Comparison of ENCODE assay signal across 8 cellular contexts in the genomic region with DNA sequence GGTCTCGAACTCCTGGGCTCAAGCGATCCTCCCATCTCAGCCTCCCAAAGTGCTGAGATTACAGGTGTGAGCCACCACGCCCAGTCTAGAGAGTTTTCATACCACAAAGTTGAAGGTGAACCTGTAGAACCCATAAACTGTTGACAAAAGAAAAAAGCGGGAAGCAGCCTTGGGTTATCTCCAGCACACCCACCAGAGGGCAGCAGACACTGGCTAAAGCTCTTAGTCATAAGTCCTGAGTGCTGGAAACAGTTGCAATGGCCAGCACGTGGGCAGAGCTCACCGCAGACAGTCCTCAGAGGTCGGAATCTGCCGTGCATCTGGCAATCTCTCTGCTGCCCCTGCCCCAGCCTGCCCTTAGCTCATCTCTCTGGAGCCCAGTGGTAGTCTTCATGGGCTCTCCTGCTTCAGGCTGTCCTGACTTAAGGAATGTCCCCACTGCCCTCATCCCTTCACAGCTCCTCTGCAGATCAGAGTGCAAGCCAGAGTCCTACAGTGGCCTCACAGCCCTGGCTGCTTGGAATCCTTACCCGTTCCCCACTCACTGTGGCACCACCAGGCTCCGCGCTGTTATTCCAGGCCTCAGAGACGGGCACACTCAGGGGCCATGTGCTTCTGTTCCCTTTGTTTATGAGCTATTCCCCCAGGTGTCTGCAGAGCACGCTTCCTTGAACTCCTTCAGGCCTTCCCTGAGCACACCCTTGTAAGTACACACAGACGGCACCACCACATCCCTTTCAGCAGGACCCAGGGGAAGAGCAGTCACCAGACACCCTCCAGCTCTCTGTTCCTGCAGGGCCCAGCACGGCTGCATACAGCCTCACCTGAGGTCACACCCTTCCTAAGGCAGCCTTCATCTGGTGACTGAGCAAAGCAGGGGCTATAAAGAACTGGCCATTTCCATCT. TPM values are rescaled to one million over a fixed set of nuclear protein-coding genes. Genes with fewer than 3 reads are reported as not detected.
DNase-seq lines count a peak whose midpoint lies in the region; ATAC-seq and TF ChIP-seq lines count a peak whose summit lies in the region.

No MANE protein-coding gene starts in this region.

- H3K4me1 ChIP-seq in PC-3 (ENCODE audit: insufficient read depth, low read length) (no peaks in the 10 kb centered on the region), esophagus muscularis mucosa (peaks cover 3 to 10% (median 6%) of the 10 kb centered on the region in 4 donors)

- TF ChIP-seq POLR2A in esophagus muscularis mucosa (IDR thresholded peaks at IDR 0.05; ENCODE audit: low read depth), result no peak

- no peak for TF ChIP-seq EP300 in esophagus muscularis mucosa (IDR thresholded peaks at IDR 0.05)

- no peak overlapping the region for H3K4me3 Mint-ChIP-seq in naive thymus-derived CD8-positive, alpha-beta T cell

- H3K9ac ChIP-seq in PC-3 (ENCODE audit: low read length), result no peak overlapping the region

- no peaks in the 10 kb centered on the region for H4K20me1 ChIP-seq in PC-3 (ENCODE audit: low read length)

- H3K27me3 ChIP-seq in PC-3 (ENCODE audit: low read length) (no peaks in the 10 kb centered on the region), esophagus muscularis mucosa (no peaks in the 10 kb centered on the region)

- no peaks in the 10 kb centered on the region for H3F3A ChIP-seq in PC-3 (ENCODE audit: low read length, unreplicated experiment)

- H3K27ac ChIP-seq in PC-3 (ENCODE audit: low read length) (no peak overlapping the region), esophagus muscularis mucosa (replicated peaks in 1 of 4) (no peak overlapping the region)

- H3K9me3 ChIP-seq in PC-3 (ENCODE audit: low read length), result no peaks in the 10 kb centered on the region
- H3K9me3 ChIP-seq in esophagus muscularis mucosa, result no peaks in the 10 kb centered on the region

- intact Hi-C loops in PC-3 (cut with micrococcal nuclease) (loop anchor here (1.0 to 2.0 kb wide), 4 partner anchors 95 to 267 kb away; no protein-coding TSS in a partner anchor), esophagus muscularis mucosa (cut with DNase I) (loop anchor here (1.0 to 10.0 kb wide), 2 partner anchors 142 to 267 kb away; no protein-coding TSS in a partner anchor)

- TF ChIP-seq CTCF in PC-3 (conservative IDR thresholded peaks at IDR 0.05; ENCODE audit: low read depth, low read length) (peak; percentile 80), esophagus muscularis mucosa (IDR thresholded peaks at IDR 0.05) (peak; percentile 91 to 95 (median 92))

- peaks cover 0 to 3% (median 1%) of the 10 kb centered on the region in 4 donors for H3K4me1 Mint-ChIP-seq in naive thymus-derived CD8-positive, alpha-beta T cell

- H3K4me2 ChIP-seq in PC-3 (ENCODE audit: low read length), result no peak overlapping the region

- POLR2A ChIA-PET in PC-3 (lab: Charles Lee; ENCODE audit: unreplicated experiment), result interaction anchor here (0.6 to 0.8 kb wide), 2 partner anchors 36 to 129 kb away, joined by 3 read pairs; no protein-coding TSS in a partner anchor
- POLR2A ChIA-PET in naive thymus-derived CD8-positive, alpha-beta T cell (lab: Charles Lee), result interaction anchor here (0.7 to 1.3 kb wide), 3 partner anchors 249 to 303 kb away, joined by 3 read pairs; no protein-coding TSS in a partner anchor

- DNase-seq in A172 (ENCODE audit: low spot score), result peak; percentile 93
- peak; percentile 84 for DNase-seq in KG1 (lab: John Stamatoyannopoulos, UW)
- DNase-seq in PC-3, result peak; percentile 89
- peak; percentile 65 for DNase-seq in activated T-cell treated with anti-CD3 and anti-CD28 coated beads for 24 hours (ENCODE audit: low read depth)
- DNase-seq in esophagus muscularis mucosa (ENCODE audit: extremely low spot score), result no peak
- DNase-seq in naive thymus-derived CD8-positive, alpha-beta T cell, result peak; percentile 29 to 84 (median 62)
- DNase-seq in stimulated activated CD8-positive, alpha-beta memory T cell treated with anti-CD3 and anti-CD28 coated beads, Interleukin-7, amount 100 ng/mL, for 4 hours (ENCODE audit: low read depth in 2 of 2), result peak; percentile 50 to 54

- peak overlapping the region; percentile 66 for H2AFZ ChIP-seq in PC-3 (ENCODE audit: low read length)

- no peak overlapping the region for H3K4me3 ChIP-seq in PC-3 (ENCODE audit: low read length)
- no peak overlapping the region for H3K4me3 ChIP-seq in esophagus muscularis mucosa

- no peaks in the 10 kb centered on the region for H3K36me3 Mint-ChIP-seq in naive thymus-derived CD8-positive, alpha-beta T cell

- peak overlapping the region in 1 of 10 donors; percentile 25 for H3K27ac Mint-ChIP-seq in naive thymus-derived CD8-positive, alpha-beta T cell

- ATAC-seq in GM18520 (IDR thresholded peaks at IDR 0.05; ENCODE audit: unreplicated experiment) (peak; percentile 52), PC-3 (peak; percentile 95)
- peak; percentile 84 to 95 for ATAC-seq in naive thymus-derived CD8-positive, alpha-beta T cell

- no peaks in the 10 kb centered on the region for H3K9me3 Mint-ChIP-seq in naive thymus-derived CD8-positive, alpha-beta T cell

- WGBS in esophagus muscularis mucosa, result 50% methylated on average over 11 of the region's 15 CpGs

- no peaks in the 10 kb centered on the region for H3K36me3 ChIP-seq in PC-3 (ENCODE audit: low read depth, low read length)
- no peaks in the 10 kb centered on the region for H3K36me3 ChIP-seq in esophagus muscularis mucosa

- H3K79me2 ChIP-seq in PC-3 (ENCODE audit: low read length), result no peaks in the 10 kb centered on the region

- H3K27me3 Mint-ChIP-seq in naive thymus-derived CD8-positive, alpha-beta T cell, result peaks cover 0 to 4% (median 0%) of the 10 kb centered on the region in 5 donors

- H3K9me2 ChIP-seq in PC-3 (replicated peaks; ENCODE audit: low read length), result no peaks in the 10 kb centered on the region

- CTCF ChIA-PET in PC-3 (lab: Charles Lee), result interaction anchor here (0.6 to 1.3 kb wide), 12 partner anchors 56 to 272 kb away, joined by 3 to 10 read pairs (median 4); no protein-coding TSS in a partner anchor

- BruUV-seq in PC-3 (replicated peaks; lab: Mats Ljungman, UMichigan), result no TSS peak

RNA-seq across cellular contexts. Expression of a gene that starts 8.8 kb away (rescaled TPM):
- 31.0 and 31.5 TPM in 2 replicates for total RNA-seq in A172 (2014; rRNA removed; shearing (Covaris generic))
- total RNA-seq in PC-3 (2014; rRNA removed), result 64.5 and 97.9 TPM in 2 replicates
- 10 to 100 TPM; 19.0 to 20.8 (median 19.2) TPM for total RNA-seq in esophagus muscularis mucosa
- 10 to 100 TPM; 30.1 to 39.5 TPM for total RNA-seq in naive thymus-derived CD8-positive, alpha-beta T cell
- 10 to 100 TPM; 29.9 to 41.9 (median 33.8) TPM for polyA plus RNA-seq in naive thymus-derived CD8-positive, alpha-beta T cell

RNA-seq across cellular contexts. Expression of a gene that starts 46.6 kb away (rescaled TPM):
- 55.1 and 60.6 TPM in 2 replicates for total RNA-seq in A172 (2014; rRNA removed; shearing (Covaris generic))
- 84.7 and 95.6 TPM in 2 replicates for total RNA-seq in PC-3 (2014; rRNA removed)
- 100 to 1,000 TPM in 1 of 4 donors, 10 to 100 TPM in 3; 67.6 to 104 (median 79.9) TPM for total RNA-seq in esophagus muscularis mucosa
- 10 to 100 TPM; 94.8 to 95.9 TPM for total RNA-seq in naive thymus-derived CD8-positive, alpha-beta T cell
- polyA plus RNA-seq in naive thymus-derived CD8-positive, alpha-beta T cell, result 10 to 100 TPM; 32.3 to 55.7 (median 38.7) TPM

RNA-seq across cellular contexts. Expression of a gene that starts 56.3 kb away (rescaled TPM):
- total RNA-seq in A172 (2014; rRNA removed; shearing (Covaris generic)), result 0.71 and 2.8 TPM in 2 replicates
- total RNA-seq in PC-3 (2014; rRNA removed) (0.66 and 1.2 TPM in 2 replicates), esophagus muscularis mucosa (1 to 10 TPM in 1 of 4 donors, under 1 TPM in 2, not detected in 1; 0.66 to 1.2 (median 0.75) TPM)
- total RNA-seq in naive thymus-derived CD8-positive, alpha-beta T cell, result under 1 TPM; 0.33 to 0.44 TPM
- polyA plus RNA-seq in naive thymus-derived CD8-positive, alpha-beta T cell, result under 1 TPM in 1 of 3 donors, not detected in 2; 0.09 TPM
